In genomic region chr6:104614394-104614793, GRCh38 we compare ENCODE assay signal across 22 cellular contexts.
"Had no signal": no experiment of that assay in that cellular context is flagged by ENCODE, and none has a peak within 500 bp of the region (broad histone marks: within the 10 kb centered on the region; RNA-seq: fewer than 3 reads in every experiment).

No MANE protein-coding gene starts in this region.

- H3K27me3 ChIP-seq: esophagus squamous epithelium, pancreas, stomach, thyroid gland had no signal

- H3K9me3 ChIP-seq: esophagus squamous epithelium, pancreas, stomach, thyroid gland had no signal

- H3K4me3 ChIP-seq: esophagus squamous epithelium, pancreas, stomach, thyroid gland had no signal

- ATAC-seq: naive thymus-derived CD8-positive, alpha-beta T cell; pancreas; sciatic nerve; stimulated activated effector memory CD8-positive, alpha-beta T cell treated with anti-CD3 and anti-CD28 coated beads, Interleukin-12 subunit alpha, Interleukin-12 subunit beta, amount 100 ng/mL, for 72 hours had no signal

- H3K4me1 ChIP-seq: esophagus squamous epithelium, pancreas, stomach, thyroid gland had no signal

- H3K36me3 ChIP-seq: esophagus squamous epithelium, pancreas, stomach, thyroid gland had no signal

- DNase-seq: dermis blood vessel endothelial cell; effector memory CD4-positive, alpha-beta T cell; esophagus squamous epithelium; foreskin melanocyte; glutamatergic neuron; hypothalamus; immature natural killer cell; islet precursor cell; mesendoderm; naive thymus-derived CD8-positive, alpha-beta T cell; nephron progenitor cell; nucleus accumbens; pancreas; retina; stimulated activated CD4-positive, alpha-beta T cell treated with anti-CD3 and anti-CD28 coated beads, Interleukin-2, amount 100 ng/mL, for 24 hours; stimulated activated CD4-positive, alpha-beta T cell treated with anti-CD3 and anti-CD28 coated beads, Interleukin-4, amount 100 ng/mL, for 24 hours; stimulated activated naive CD4-positive, alpha-beta T cell treated with Interleukin-2 at 50 U/mL for 16 hours; stomach; thyroid gland had no signal

- H3K27ac ChIP-seq: coronary artery, esophagus squamous epithelium, pancreas, stomach, thyroid gland had no signal
